16 cellular contexts compared by ENCODE assay signal in the genomic region with DNA sequence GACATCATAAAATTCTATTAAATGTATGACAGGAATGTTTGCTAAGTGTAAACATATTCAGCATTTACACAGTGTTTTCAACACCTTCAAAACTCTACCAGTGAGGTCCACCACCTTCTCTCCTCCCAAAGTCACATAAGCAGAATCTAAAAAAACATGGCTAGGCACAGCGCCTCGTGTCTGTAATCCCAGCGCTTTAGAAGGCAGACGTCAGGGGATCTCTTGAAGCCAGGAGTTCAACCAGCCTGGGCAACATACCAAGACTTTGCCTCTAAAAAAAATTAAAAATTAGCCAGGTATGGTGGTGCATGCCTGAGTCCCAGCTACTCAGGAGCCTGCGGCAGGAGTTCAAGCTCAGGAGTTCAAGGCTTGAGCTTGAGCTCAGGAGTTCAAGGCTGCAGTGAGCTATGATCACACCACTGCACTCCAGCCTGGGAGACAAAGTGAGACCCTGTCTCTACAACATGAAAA. TPM values are rescaled to one million over a fixed set of nuclear protein-coding genes. Genes with fewer than 3 reads are reported as not detected.
DNase-seq lines count a peak whose midpoint lies in the region; ATAC-seq, FAIRE-seq and TF ChIP-seq lines count a peak whose summit lies in the region.
"Had no signal": no experiment of that assay in that cellular context is flagged by ENCODE, and none has a peak within 500 bp of the region (broad histone marks: within the 10 kb centered on the region; RNA-seq: fewer than 3 reads in every experiment).

No MANE protein-coding gene starts in this region.

- peak overlapping the region; percentile 19; the same call in 1 of the 2 replicates for H3K27ac ChIP-seq in HEK293 (ENCODE audit: extremely low read depth, low read depth, low read length)
- H3K27ac ChIP-seq in gastroesophageal sphincter: peak overlapping the region; percentile 34 to 74 (median 60)
- H3K27ac ChIP-seq in neutrophil: peak overlapping the region; percentile 66
- H3K27ac ChIP-seq: BLaER1 had no signal

- no peak for TF ChIP-seq EP300 in gastroesophageal sphincter (IDR thresholded peaks at IDR 0.05)

- DNase-seq in ACHN: peak; percentile 46
- DNase-seq in frontal cortex (ENCODE audit: low spot score in 2 of 2): no peak
- DNase-seq in activated CD4-positive, alpha-beta T cell treated with anti-CD3 and anti-CD28 coated beads, Interleukin-2, amount 50 U/mL, for 1 hour: no peak
- no peak for DNase-seq in activated CD8-positive, alpha-beta memory T cell treated with anti-CD3 and anti-CD28 coated beads, Interleukin-2, amount 10 ng/mL, durations not matched to agents 7 days and 5 days
- DNase-seq: aorta; GF-D8; KBM-7; naive thymus-derived CD4-positive, alpha-beta T cell; NCI-H146; NK-92 treated with Interleukin-12 subunit alpha and Interleukin-12 subunit beta, amount 100 ng/mL, for 24 hours had no signal

- 40 to 68% methylated on average over 5 of the region's 5 CpGs for WGBS in gastroesophageal sphincter (ENCODE audit: low coverage in 1 of 2), 2 donors

- H3K36me3 ChIP-seq in HEK293 (ENCODE audit: control insufficient read depth in 2 of 2, insufficient read depth in 1 of 2, low read length in 2 of 2): no peaks in the 10 kb centered on the region; a peak in 1 of 3 replicates
- no peaks in the 10 kb centered on the region for H3K36me3 ChIP-seq in gastroesophageal sphincter
- peaks cover 15% of the 10 kb centered on the region for H3K36me3 ChIP-seq in neutrophil

- TF ChIP-seq POLR2A in gastroesophageal sphincter (IDR thresholded peaks at IDR 0.05): no peak

- no peak overlapping the region for H3K4me3 Mint-ChIP-seq in activated CD8-positive, alpha-beta memory T cell treated with anti-CD3 and anti-CD28 coated beads, Interleukin-2, amount 10 ng/mL, durations not matched to agents 7 days and 5 days
- H3K4me3 Mint-ChIP-seq: naive thymus-derived CD4-positive, alpha-beta T cell; WTC11 had no signal

- H3K27me3 ChIP-seq in gastroesophageal sphincter (no peaks in the 10 kb centered on the region), neutrophil (no peaks in the 10 kb centered on the region)
- H3K27me3 ChIP-seq: BLaER1 had no signal

- H3K9me3 ChIP-seq in HEK293 (ENCODE audit: control insufficient read depth, insufficient read depth, low read depth, low read length) (no peaks in the 10 kb centered on the region), gastroesophageal sphincter (no peaks in the 10 kb centered on the region), neutrophil (no peaks in the 10 kb centered on the region)
- H3K9me3 ChIP-seq: BLaER1 had no signal

- TF ChIP-seq CTCF in HEK293 (tag by site-specific recombination; IDR thresholded peaks at IDR 0.05): no peak
- no peak for TF ChIP-seq CTCF in gastroesophageal sphincter (IDR thresholded peaks at IDR 0.05)
- no peak for TF ChIP-seq CTCF in neutrophil (IDR thresholded peaks at IDR 0.05)

- no peaks in the 10 kb centered on the region for H3K36me3 Mint-ChIP-seq in activated CD8-positive, alpha-beta memory T cell treated with anti-CD3 and anti-CD28 coated beads, Interleukin-2, amount 10 ng/mL, durations not matched to agents 7 days and 5 days
- H3K36me3 Mint-ChIP-seq: WTC11 had no signal

- in situ Hi-C loops in ACHN (cut with HindIII; ENCODE audit: low pct_ligation_motif_present, low pct_unique_long_range_greater_than_20kb, low sequenced_read_pairs): no loop called here

- POLR2A ChIA-PET in HEK293 (lab: Yijun Ruan, JAX): no interaction called here

- ATAC-seq in gastroesophageal sphincter: peak; percentile 36
- no peak for ATAC-seq in activated CD8-positive, alpha-beta memory T cell treated with anti-CD3 and anti-CD28 coated beads, Interleukin-2, amount 10 ng/mL, durations not matched to agents 7 days and 5 days
- ATAC-seq in HG02884 (IDR thresholded peaks at IDR 0.05; ENCODE audit: unreplicated experiment): no peak
- ATAC-seq: naive thymus-derived CD4-positive, alpha-beta T cell; WTC11 had no signal

- peaks cover 3% of the 10 kb centered on the region for H3K4me1 Mint-ChIP-seq in activated CD8-positive, alpha-beta memory T cell treated with anti-CD3 and anti-CD28 coated beads, Interleukin-2, amount 10 ng/mL, durations not matched to agents 7 days and 5 days

- H3K4me3 ChIP-seq in HEK293 (ENCODE audit: low read depth, low read length) (no peak overlapping the region), gastroesophageal sphincter (no peak overlapping the region), neutrophil (ENCODE audit: low read depth in 1 of 2, low read length in 1 of 2) (no peak overlapping the region)
- H3K4me3 ChIP-seq: BLaER1 had no signal

- H3K9me3 Mint-ChIP-seq in activated CD8-positive, alpha-beta memory T cell treated with anti-CD3 and anti-CD28 coated beads, Interleukin-2, amount 10 ng/mL, durations not matched to agents 7 days and 5 days (ENCODE audit: low read depth): no peaks in the 10 kb centered on the region
- H3K9me3 Mint-ChIP-seq: naive thymus-derived CD4-positive, alpha-beta T cell; WTC11 had no signal

- CTCF ChIA-PET in HEK293 (lab: Yijun Ruan, JAX): no interaction called here
- CTCF ChIA-PET in activated CD8-positive, alpha-beta memory T cell treated with anti-CD3 and anti-CD28 coated beads, Interleukin-2, amount 10 ng/mL, durations not matched to agents 7 days and 5 days (lab: Charles Lee): no interaction called here

- no peaks in the 10 kb centered on the region for H3K27me3 Mint-ChIP-seq in activated CD8-positive, alpha-beta memory T cell treated with anti-CD3 and anti-CD28 coated beads, Interleukin-2, amount 10 ng/mL, durations not matched to agents 7 days and 5 days
- H3K27me3 Mint-ChIP-seq: naive thymus-derived CD4-positive, alpha-beta T cell had no signal

- H3K4me1 ChIP-seq in HEK293 (ENCODE audit: control insufficient read depth, insufficient read depth, low read length) (peaks cover 9% of the 10 kb centered on the region), gastroesophageal sphincter (peaks cover 0 to 59% (median 10%) of the 10 kb centered on the region in 3 donors), neutrophil (ENCODE audit: control insufficient read depth in 1 of 2, insufficient read depth in 1 of 2, low read depth in 1 of 2, low read length in 1 of 2) (peaks cover 40 to 49% of the 10 kb centered on the region in 2 experiments)

- H3K27ac Mint-ChIP-seq in activated CD8-positive, alpha-beta memory T cell treated with anti-CD3 and anti-CD28 coated beads, Interleukin-2, amount 10 ng/mL, durations not matched to agents 7 days and 5 days: no peak overlapping the region

- FAIRE-seq in frontal cortex (lab: Jason Lieb, UNC): no peak

TF ChIP-seq in HEK293, 187 proteins besides CTCF, POLR2A, EP300 and RAD21:
- no peak for TF ChIP-seq ZNF311 (tag by site-specific recombination; IDR thresholded peaks at IDR 0.05; ENCODE audit: borderline replicate concordance)
- no peak for TF ChIP-seq ZNF335 (tag by site-specific recombination; conservative IDR thresholded peaks at IDR 0.05)
- no peak for TF ChIP-seq ZNF146 (tag by site-specific recombination; IDR thresholded peaks at IDR 0.05)
- no peak for TF ChIP-seq ZFP69B (tag by site-specific recombination; IDR thresholded peaks at IDR 0.05)
- no peak for TF ChIP-seq ZNF416 (tag by site-specific recombination; IDR thresholded peaks at IDR 0.05)
- TF ChIP-seq PRDM1 (tag by site-specific recombination; IDR thresholded peaks at IDR 0.05): no peak
- TF ChIP-seq, protein P1, sequence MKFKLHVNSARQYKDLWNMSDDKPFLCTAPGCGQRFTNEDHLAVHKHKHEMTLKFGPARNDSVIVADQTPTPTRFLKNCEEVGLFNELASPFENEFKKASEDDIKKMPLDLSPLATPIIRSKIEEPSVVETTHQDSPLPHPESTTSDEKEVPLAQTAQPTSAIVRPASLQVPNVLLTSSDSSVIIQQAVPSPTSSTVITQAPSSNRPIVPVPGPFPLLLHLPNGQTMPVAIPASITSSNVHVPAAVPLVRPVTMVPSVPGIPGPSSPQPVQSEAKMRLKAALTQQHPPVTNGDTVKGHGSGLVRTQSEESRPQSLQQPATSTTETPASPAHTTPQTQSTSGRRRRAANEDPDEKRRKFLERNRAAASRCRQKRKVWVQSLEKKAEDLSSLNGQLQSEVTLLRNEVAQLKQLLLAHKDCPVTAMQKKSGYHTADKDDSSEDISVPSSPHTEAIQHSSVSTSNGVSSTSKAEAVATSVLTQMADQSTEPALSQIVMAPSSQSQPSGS (tag by site-specific recombination; IDR thresholded peaks at IDR 0.05; ENCODE audit: low read depth): no peak
- no peak for TF ChIP-seq KLF9 (tag by site-specific recombination; IDR thresholded peaks at IDR 0.05; ENCODE audit: low read depth)
- no peak for TF ChIP-seq GLI2 (tag by site-specific recombination; IDR thresholded peaks at IDR 0.05; ENCODE audit: borderline replicate concordance, low read depth)
- TF ChIP-seq ZBTB17 (tag by site-specific recombination; IDR thresholded peaks at IDR 0.05): no peak

RNA-seq across cellular contexts. Expression of a gene that starts 30.0 kb away (rescaled TPM):
- total RNA-seq in gastroesophageal sphincter (10 to 100 TPM; 42.4 to 63.5 (median 51.0) TPM), frontal cortex (13.5 TPM)
- total RNA-seq in activated CD8-positive, alpha-beta memory T cell treated with anti-CD3 and anti-CD28 coated beads, Interleukin-2, amount 10 ng/mL, durations not matched to agents 7 days and 5 days: 10 to 100 TPM; 44.8 to 45.2 TPM
